Comparison of ENCODE assay signal across 26 cellular contexts in the genomic region with DNA sequence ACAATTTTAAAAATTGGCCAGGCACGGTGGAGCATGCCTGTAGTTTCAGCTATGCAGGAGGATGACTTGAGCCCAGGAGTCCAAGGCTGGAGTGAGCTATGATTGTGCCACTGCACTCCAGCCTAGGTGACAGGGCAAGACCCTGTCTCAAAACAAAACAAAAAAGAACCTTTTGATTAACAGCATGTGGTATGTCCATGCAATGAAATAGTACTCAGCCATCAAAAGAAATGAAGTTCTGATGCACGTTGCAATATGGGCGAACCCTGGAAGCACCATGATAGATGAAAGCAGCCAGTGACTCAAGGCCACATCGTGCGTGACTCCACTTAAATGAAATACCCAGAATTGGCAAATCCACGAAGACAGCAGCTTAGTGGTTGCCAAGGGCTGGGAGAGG.
"Had no signal": no experiment of that assay in that cellular context is flagged by ENCODE, and none has a peak within 500 bp of the region (broad histone marks: within the 10 kb centered on the region; RNA-seq: fewer than 3 reads in every experiment).

No MANE protein-coding gene starts in this region.

- DNase-seq: stimulated activated CD4-positive, alpha-beta T cell treated with anti-CD3 and anti-CD28 coated beads, Interleukin-2, amount 100 ng/mL, for 48 hours; stimulated activated CD4-positive, alpha-beta T cell treated with anti-CD3 and anti-CD28 coated beads, Interleukin-4, amount 100 ng/mL, for 1 hour; stimulated activated CD4-positive, alpha-beta T cell treated with anti-CD3 and anti-CD28 coated beads, Interleukin-4, amount 100 ng/mL, for 24 hours; stimulated activated CD4-positive, alpha-beta T cell treated with anti-CD3 and anti-CD28 coated beads, Interleukin-4, amount 100 ng/mL, for 4 hours; stimulated activated CD8-positive, alpha-beta memory T cell treated with anti-CD3 and anti-CD28 coated beads, Interleukin-4, amount 100 ng/mL, for 48 hours; stimulated activated naive B cell treated with anti-CD40 and anti-IgM and Interleukin-4, amounts not matched to agents 10 μg/mL and 1 μg/mL and 100 μg/mL, for 72 hours; stimulated activated naive CD4-positive, alpha-beta T cell; stimulated activated naive CD4-positive, alpha-beta T cell treated with Interleukin-2 at 50 U/mL for 16 hours; stimulated activated naive CD8-positive, alpha-beta T cell treated with anti-CD3 and anti-CD28 coated beads, Interleukin-15, amount 100 ng/mL, for 72 hours; stimulated activated naive CD8-positive, alpha-beta T cell treated with anti-CD3 and anti-CD28 coated beads, Interleukin-15, Interleukin-2, amounts not matched to agents 100 U/mL and 50 U/mL, for 24 hours; stomach; substantia nigra; testis; thyroid gland; tibial artery; transverse colon; trophoblast cell; upper lobe of left lung; upper lobe of right lung; uterus had no signal

- H3K27me3 ChIP-seq: testis, thyroid gland, transverse colon, upper lobe of left lung, upper lobe of right lung, uterus, vagina had no signal

- ATAC-seq: stimulated activated effector memory CD8-positive, alpha-beta T cell treated with anti-CD3 and anti-CD28 coated beads, Interleukin-12 subunit alpha, Interleukin-12 subunit beta, amount 100 ng/mL, for 72 hours; stimulated activated memory B cell treated with anti-CD40 and anti-IgM and Interleukin-4, amounts not matched to agents 10 μg/mL and 1 μg/mL and 100 μg/mL, for 72 hours; stimulated activated naive B cell treated with anti-CD40 and anti-IgM and Interleukin-4, amounts not matched to agents 10 μg/mL and 1 μg/mL and 100 μg/mL, for 72 hours; stimulated activated naive CD8-positive, alpha-beta T cell treated with anti-CD3 and anti-CD28 coated beads, Interleukin-15, amount 100 ng/mL, for 72 hours; stimulated activated naive CD8-positive, alpha-beta T cell treated with anti-CD3 and anti-CD28 coated beads, Interleukin-15, Interleukin-2, amounts not matched to agents 100 U/mL and 50 U/mL, for 24 hours; upper lobe of right lung had no signal

- H3K27ac ChIP-seq: stomach, testis, thoracic aorta, thyroid gland, tibial artery, tibial nerve, transverse colon, upper lobe of left lung, upper lobe of right lung, uterus, vagina had no signal

- H3K36me3 ChIP-seq: stomach, thoracic aorta, thyroid gland, tibial artery, tibial nerve, transverse colon, upper lobe of left lung, upper lobe of right lung, uterus, vagina had no signal

- H3K9me3 ChIP-seq: testis, thoracic aorta, thyroid gland, transverse colon, upper lobe of left lung, upper lobe of right lung, uterus, vagina had no signal

- FAIRE-seq: urothelium cell line had no signal

- H3K4me3 ChIP-seq: stomach, testis, thoracic aorta, thyroid gland, tibial artery, tibial nerve, transverse colon, upper lobe of left lung, upper lobe of right lung, uterus, vagina had no signal

- H3K4me1 ChIP-seq: stomach, testis, thyroid gland, tibial artery, tibial nerve, transverse colon, upper lobe of left lung, upper lobe of right lung, uterus, vagina had no signal
